4 cellular contexts compared by ENCODE assay signal in the genomic region with DNA sequence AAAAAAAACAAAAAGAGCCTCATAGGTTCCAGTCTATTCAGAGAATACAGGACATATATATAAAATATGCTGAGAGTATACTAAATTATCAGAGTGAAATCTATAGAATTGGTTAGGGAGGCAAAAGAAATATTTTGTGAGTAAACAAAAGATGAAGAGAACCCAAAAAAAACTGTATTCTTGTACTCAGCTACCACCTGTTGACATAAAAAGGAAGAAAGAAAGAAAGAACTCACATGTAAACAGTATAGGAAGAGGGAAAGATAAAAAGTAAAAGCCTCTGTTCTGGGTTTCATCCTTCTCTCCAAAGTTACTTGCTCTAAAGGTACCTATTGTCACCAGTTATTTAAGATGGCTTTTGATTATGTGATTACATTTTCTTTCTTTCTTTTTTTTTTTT. TPM values are rescaled to one million over a fixed set of nuclear protein-coding genes. Genes with fewer than 3 reads are reported as not detected.
"Had no signal": no experiment of that assay in that cellular context is flagged by ENCODE, and none has a peak within 500 bp of the region (broad histone marks: within the 10 kb centered on the region; RNA-seq: fewer than 3 reads in every experiment).

No MANE protein-coding gene starts in this region.

- DNase-seq: GDM1, GF-D8 had no signal

- H3K4me3 ChIP-seq: GM12878 had no signal

RNA-seq across cellular contexts. Expression of gene BNIPL, which starts 9.9 kb away (rescaled TPM):
- total RNA-seq: G401 had no signal
